In the genomic region with DNA sequence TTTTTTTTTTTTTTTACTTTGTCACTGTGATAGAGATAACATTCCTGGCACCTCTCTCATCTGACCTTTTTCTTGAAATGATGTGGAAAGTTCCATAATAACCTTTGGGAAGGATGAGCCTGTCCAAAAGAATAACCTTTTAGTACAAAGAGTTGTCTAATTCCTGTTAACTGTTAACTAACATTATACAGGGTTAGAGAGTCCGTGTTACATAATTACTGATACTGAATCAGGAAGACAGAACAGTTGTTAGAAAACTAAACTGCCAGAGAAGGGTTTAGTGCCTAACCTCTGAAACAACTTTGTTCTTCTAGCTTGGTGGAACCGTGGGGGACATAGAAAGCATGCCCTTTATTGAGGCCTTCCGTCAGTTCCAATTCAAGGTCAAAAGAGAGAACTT, we compare ENCODE assay signal across 19 cellular contexts.
"Had no signal": no experiment of that assay in that cellular context is flagged by ENCODE, and none has a peak within 500 bp of the region (broad histone marks: within the 10 kb centered on the region; RNA-seq: fewer than 3 reads in every experiment).

No MANE protein-coding gene starts in this region.

- H3K4me1 Mint-ChIP-seq: immature natural killer cell, memory B cell had no signal

- H3K9me3 Mint-ChIP-seq: activated CD4-positive, alpha-beta memory T cell treated with anti-CD3 and anti-CD28 coated beads, Interleukin-2, amount 10 ng/mL, durations not matched to agents 7 days and 5 days; activated naive CD8-positive, alpha-beta T cell treated with anti-CD3 and anti-CD28 coated beads for 36 hours; activated T-helper 1 cell treated with anti-CD3 and anti-CD28 coated beads, Interleukin-12 subunit alpha, Interleukin-12 subunit beta, Interleukin-2, Interleukin-4 antibody, amounts not matched to agents 30 ng/mL and 10 ng/mL and 1 ng/mL, durations not matched to agents 14 hours and 24 hours and 36 hours; immature natural killer cell; memory B cell; nephron progenitor cell had no signal

- H3K4me2 ChIP-seq: SK-N-SH had no signal

- H3K9ac ChIP-seq: SK-N-SH had no signal

- H3K4me3 Mint-ChIP-seq: activated CD4-positive, alpha-beta memory T cell treated with anti-CD3 and anti-CD28 coated beads, Interleukin-2, amount 10 ng/mL, durations not matched to agents 7 days and 5 days; activated naive CD8-positive, alpha-beta T cell treated with anti-CD3 and anti-CD28 coated beads for 36 hours; activated T-helper 1 cell treated with anti-CD3 and anti-CD28 coated beads, Interleukin-12 subunit alpha, Interleukin-12 subunit beta, Interleukin-2, Interleukin-4 antibody, amounts not matched to agents 30 ng/mL and 10 ng/mL and 1 ng/mL, durations not matched to agents 14 hours and 24 hours and 36 hours; immature natural killer cell; memory B cell; nephron progenitor cell had no signal

- ATAC-seq: upper lobe of right lung had no signal

- H3K27ac Mint-ChIP-seq: activated CD4-positive, alpha-beta memory T cell treated with anti-CD3 and anti-CD28 coated beads, Interleukin-2, amount 10 ng/mL, durations not matched to agents 7 days and 5 days; activated naive CD8-positive, alpha-beta T cell treated with anti-CD3 and anti-CD28 coated beads for 36 hours; activated T-helper 1 cell treated with anti-CD3 and anti-CD28 coated beads, Interleukin-12 subunit alpha, Interleukin-12 subunit beta, Interleukin-2, Interleukin-4 antibody, amounts not matched to agents 30 ng/mL and 10 ng/mL and 1 ng/mL, durations not matched to agents 14 hours and 24 hours and 36 hours; memory B cell had no signal

- H3K4me1 ChIP-seq: spleen had no signal

- H3K4me3 ChIP-seq: spleen, upper lobe of right lung had no signal

- H3K27ac ChIP-seq: epithelial cell of prostate, spleen, upper lobe of right lung had no signal

- H3K9me2 ChIP-seq: SK-N-SH had no signal

- H3K9me3 ChIP-seq: SK-N-SH, spleen, upper lobe of right lung had no signal

- H3K27me3 Mint-ChIP-seq: activated CD4-positive, alpha-beta memory T cell treated with anti-CD3 and anti-CD28 coated beads, Interleukin-2, amount 10 ng/mL, durations not matched to agents 7 days and 5 days; activated naive CD8-positive, alpha-beta T cell treated with anti-CD3 and anti-CD28 coated beads for 36 hours; memory B cell had no signal

- H3K27me3 ChIP-seq: spleen, upper lobe of right lung had no signal

- DNase-seq: activated CD4-positive, alpha-beta memory T cell treated with anti-CD3 and anti-CD28 coated beads, Interleukin-2, amount 10 ng/mL, durations not matched to agents 7 days and 5 days; activated CD4-positive, alpha-beta T cell treated with anti-CD3 and anti-CD28 coated beads for 48 hours; activated naive CD8-positive, alpha-beta T cell treated with anti-CD3 and anti-CD28 coated beads for 36 hours; activated T-cell treated with anti-CD3 and anti-CD28 coated beads for 4 hours; amniotic stem cell; cerebellar nuclear complex; cortex of kidney; immature natural killer cell; kidney glomerular epithelial cell; left ventricle myocardium superior; nephron progenitor cell; SK-N-SH; spleen; stimulated activated CD4-positive, alpha-beta T cell treated with anti-CD3 and anti-CD28 coated beads, Interleukin-4, amount 100 ng/mL, for 1 hour; stimulated activated naive CD4-positive, alpha-beta T cell; upper lobe of right lung had no signal
